8 cellular contexts compared by ENCODE assay signal in the genomic region with DNA sequence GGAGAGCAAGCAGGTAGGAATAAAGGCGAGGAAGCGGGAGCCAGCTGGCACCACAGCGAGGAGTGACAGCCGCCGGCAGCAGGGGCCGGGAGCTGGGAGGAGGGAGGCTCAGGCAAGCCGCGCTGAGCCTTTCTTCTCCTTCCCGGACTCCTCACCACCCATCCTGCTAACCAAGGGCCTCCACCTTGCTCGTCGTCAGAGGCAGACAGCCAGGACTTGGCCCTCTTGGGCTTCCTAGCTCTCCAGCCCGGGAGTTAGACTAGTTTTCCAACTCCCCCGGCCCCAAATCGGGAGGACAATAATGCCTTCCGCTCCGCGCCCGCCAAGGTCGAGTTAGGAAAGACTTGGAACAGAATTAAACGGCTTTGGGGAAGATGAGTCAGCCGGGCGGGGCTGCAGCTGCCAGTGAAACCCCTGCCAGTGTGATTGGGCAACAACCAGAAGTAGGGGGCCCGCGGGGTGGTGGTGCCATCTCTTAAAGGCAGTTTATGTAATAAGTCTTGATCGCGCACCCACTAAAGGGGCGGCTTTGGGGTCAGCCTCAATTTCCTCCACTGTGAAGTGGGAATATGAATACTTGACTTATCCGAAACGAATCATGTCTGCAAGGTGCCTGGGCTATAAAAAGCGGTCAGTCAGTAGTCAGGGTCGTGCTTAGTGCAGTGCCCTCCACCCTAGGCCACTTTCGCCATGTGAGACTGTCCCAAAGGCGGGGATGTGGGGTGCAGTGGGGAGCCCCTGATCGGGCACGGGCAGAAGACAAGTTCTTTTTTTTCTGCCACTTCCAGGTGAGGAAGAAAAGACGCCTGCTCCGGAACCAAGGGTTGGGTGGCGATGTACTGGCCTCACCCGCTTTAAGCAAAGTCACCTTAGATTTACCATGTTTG. TPM values are rescaled to one million over a fixed set of nuclear protein-coding genes. Genes with fewer than 3 reads are reported as not detected.
DNase-seq lines count a peak whose midpoint lies in the region; ATAC-seq and TF ChIP-seq lines count a peak whose summit lies in the region.

No MANE protein-coding gene starts in this region.

- TF ChIP-seq CTCF in OCI-LY3 (IDR thresholded peaks at IDR 0.05; ENCODE audit: low read depth, low read length) (no peak), body of pancreas (IDR thresholded peaks at IDR 0.05) (no peak)

- no peak for TF ChIP-seq POLR2A in body of pancreas (IDR thresholded peaks at IDR 0.05)

- intact Hi-C loops in body of pancreas (cut with DNase I), result no loop called here

- H3K4me2 ChIP-seq in OCI-LY3 (ENCODE audit: low read length), result peak overlapping the region; percentile 94
- H3K4me2 ChIP-seq in skeletal muscle satellite cell (ENCODE audit: low read length), result peak overlapping the region; percentile 83

- H3K9me3 ChIP-seq in OCI-LY3 (ENCODE audit: insufficient read depth, low read length) (no peaks in the 10 kb centered on the region), body of pancreas (no peaks in the 10 kb centered on the region), iPS-18c (ENCODE audit: control insufficient read depth, insufficient read depth, low read length) (no peaks in the 10 kb centered on the region), skeletal muscle satellite cell (replicated peaks; ENCODE audit: low read length) (no peaks in the 10 kb centered on the region)

- H3K79me2 ChIP-seq in OCI-LY3 (ENCODE audit: low read length), result no peaks in the 10 kb centered on the region

- H3K9ac ChIP-seq in OCI-LY3 (ENCODE audit: low read length) (peak overlapping the region; percentile 55; the same call in 1 of the 2 replicates), skeletal muscle satellite cell (ENCODE audit: low read depth, low read length) (peak overlapping the region; percentile 71)

- peak; percentile 56 for DNase-seq in A172 (ENCODE audit: low spot score)
- peak; percentile 18 for DNase-seq in H4 (ENCODE audit: low spot score)
- peak; percentile 44 to 71 (median 55) for DNase-seq in body of pancreas
- no peak for DNase-seq in DMS114 treated with DMSO at 0.1 percent for 48 hours (lab: John Stamatoyannopoulos, UW; ENCODE audit: unreplicated experiment)

- H4K20me1 ChIP-seq in OCI-LY3 (ENCODE audit: insufficient read depth, low read length), result no peaks in the 10 kb centered on the region

- H2AFZ ChIP-seq in OCI-LY3 (ENCODE audit: low read depth, low read length), result peak overlapping the region; percentile 96

- H3K4me1 ChIP-seq in OCI-LY3 (ENCODE audit: low read length), result peaks cover 21% of the 10 kb centered on the region
- H3K4me1 ChIP-seq in body of pancreas, result peaks cover 22% of the 10 kb centered on the region
- H3K4me1 ChIP-seq in skeletal muscle satellite cell (ENCODE audit: control insufficient read depth, insufficient read depth, low read length), result peaks cover 25% of the 10 kb centered on the region

- H3K4me3 ChIP-seq in OCI-LY3 (ENCODE audit: low read length), result peak overlapping the region; percentile 85
- no peak overlapping the region for H3K4me3 ChIP-seq in body of pancreas
- H3K4me3 ChIP-seq in iPS-18c (ENCODE audit: insufficient read depth, low read depth, low read length), result peak overlapping the region; percentile 55
- H3K4me3 ChIP-seq in skeletal muscle satellite cell (ENCODE audit: low read length), result peak overlapping the region; percentile 65

- ATAC-seq in body of pancreas, result peak; percentile 58
- ATAC-seq in GM21526 (IDR thresholded peaks at IDR 0.05; ENCODE audit: low FRiP score, unreplicated experiment), result no peak

- H3K27me3 ChIP-seq in OCI-LY3 (ENCODE audit: low read depth, low read length), result no peaks in the 10 kb centered on the region
- H3K27me3 ChIP-seq in body of pancreas, result no peaks in the 10 kb centered on the region
- H3K27me3 ChIP-seq in skeletal muscle satellite cell (ENCODE audit: control insufficient read depth, insufficient read depth, low read length), result peaks cover 29% of the 10 kb centered on the region

- H3K27ac ChIP-seq in OCI-LY3 (ENCODE audit: low read length), result no peak overlapping the region
- H3K27ac ChIP-seq in body of pancreas, result peak overlapping the region in 2 of 4 donors; percentile 54 to 71

- WGBS in body of pancreas, 2 donors, result 7 to 14% methylated on average over 21 to 36 of the region's 39 CpGs

- H3K36me3 ChIP-seq in OCI-LY3 (replicated peaks; ENCODE audit: low read depth, low read length) (no peaks in the 10 kb centered on the region), body of pancreas (replicated peaks in 1 of 2; ENCODE audit: insufficient read depth in 1 of 2, low read depth in 2 of 2) (no peaks in the 10 kb centered on the region), skeletal muscle satellite cell (ENCODE audit: insufficient read depth, low read length) (no peaks in the 10 kb centered on the region)

RNA-seq across cellular contexts. Expression of a gene that starts 6.7 kb away (rescaled TPM):
- 128 and 156 TPM in 2 replicates for total RNA-seq in A172 (2014; rRNA removed; shearing (Covaris generic))
- total RNA-seq in H4 (2014; rRNA removed; shearing (Covaris generic)), result 152 TPM in 2 replicates
- total RNA-seq in body of pancreas, result 10 to 100 TPM; 40.5 to 50.1 TPM
- total RNA-seq in skeletal muscle satellite cell (2012; rRNA removed), result 69.0 and 84.7 TPM in 2 replicates

RNA-seq across cellular contexts. Expression of a gene that starts 18.2 kb away (rescaled TPM):
- 0.48 and 2.6 TPM in 2 replicates for total RNA-seq in A172 (2014; rRNA removed; shearing (Covaris generic))
- 0.70 and 1.2 TPM in 2 replicates for total RNA-seq in H4 (2014; rRNA removed; shearing (Covaris generic))
- total RNA-seq in body of pancreas, result under 1 TPM; 0.52 to 0.99 TPM
- total RNA-seq in skeletal muscle satellite cell (2012; rRNA removed), result 0.44 TPM in 1 of 2 replicates, not detected in the other

RNA-seq across cellular contexts. Expression of a gene that starts 18.4 kb away (rescaled TPM):
- total RNA-seq in A172 (2014; rRNA removed; shearing (Covaris generic)), result 32.5 and 54.9 TPM in 2 replicates
- 17.7 and 31.8 TPM in 2 replicates for total RNA-seq in H4 (2014; rRNA removed; shearing (Covaris generic))
- 10 to 100 TPM; 24.6 to 38.6 TPM for total RNA-seq in body of pancreas
- 14.9 and 18.0 TPM in 2 replicates for total RNA-seq in skeletal muscle satellite cell (2012; rRNA removed)

Comparison
In these comparisons a context has a peak if more than half of its experiments do, and no peak if none do; other contexts are left out.
1. H3K4me3 ChIP-seq: peak in OCI-LY3 (single experiment), iPS-18c (single experiment) and skeletal muscle satellite cell (single experiment); none in body of pancreas (0 of 2).